1 cellular context compared by ENCODE assay signal in genomic region chr14:24186831-24187537, GRCh38.
TF ChIP-seq lines count a peak whose summit lies in the region.

No MANE protein-coding gene starts in this region.

TF ChIP-seq in HCT116, 20 proteins besides CTCF, POLR2A, EP300 and RAD21:
- TF ChIP-seq MAX (IDR thresholded peaks at IDR 0.05) (no peak), TCF7L2 (IDR thresholded peaks at IDR 0.05; ENCODE audit: borderline replicate concordance, extremely low read depth, insufficient read depth, insufficient read length) (no peak), JUND (IDR thresholded peaks at IDR 0.05) (no peak), SRF (IDR thresholded peaks at IDR 0.05; ENCODE audit: low read depth) (no peak), ZNF274 (IDR thresholded peaks at IDR 0.05; ENCODE audit: low read depth, low read length) (no peak), ZBTB33 (IDR thresholded peaks at IDR 0.05; ENCODE audit: extremely low read depth, insufficient replicate concordance, low read length) (no peak), CEBPB (IDR thresholded peaks at IDR 0.05; ENCODE audit: low read depth) (no peak), CBX3 (IDR thresholded peaks at IDR 0.05; ENCODE audit: low read depth) (no peak), ATF3 (IDR thresholded peaks at IDR 0.05) (no peak), FOSL1 (IDR thresholded peaks at IDR 0.05; ENCODE audit: low read depth) (no peak), ELF1 (IDR thresholded peaks at IDR 0.05; ENCODE audit: borderline replicate concordance, low read depth) (no peak), REST (IDR thresholded peaks at IDR 0.05; ENCODE audit: low read depth) (no peak), EZH2phosphoT487 (IDR thresholded peaks at IDR 0.05; ENCODE audit: borderline replicate concordance) (no peak), ZFX (IDR thresholded peaks at IDR 0.05) (no peak), SP1 (IDR thresholded peaks at IDR 0.05; ENCODE audit: low read depth) (no peak), SIN3A (IDR thresholded peaks at IDR 0.05; ENCODE audit: low read depth) (no peak), EZH2 (IDR thresholded peaks at IDR 0.05) (no peak), POLR2AphosphoS5 (IDR thresholded peaks at IDR 0.05; ENCODE audit: low read depth, low read length) (no peak), YY1 (IDR thresholded peaks at IDR 0.05; ENCODE audit: extremely low read depth, insufficient replicate concordance, low read depth, low read length) (no peak)
TF ChIP-seq in HCT116: peak in this region for 0.
